In genomic region chr19:47740866-47741519, GRCh38 we compare ENCODE assay signal across 1 cellular context.
TF ChIP-seq lines count a peak whose summit lies in the region.

No MANE protein-coding gene starts in this region.

TF ChIP-seq in H1, 55 proteins besides CTCF, POLR2A, EP300 and RAD21:
- no peak for TF ChIP-seq FOSL1 (IDR thresholded peaks at IDR 0.05; ENCODE audit: insufficient read depth, low read depth, low read length)
- no peak for TF ChIP-seq USF2 (IDR thresholded peaks at IDR 0.05; ENCODE audit: low read length)
- TF ChIP-seq ASH2L (IDR thresholded peaks at IDR 0.05; ENCODE audit: low read length): no peak
- no peak for TF ChIP-seq EZH2 (IDR thresholded peaks at IDR 0.05; ENCODE audit: low read depth, low read length, severe bottlenecking)
- no peak for TF ChIP-seq ATF2 (IDR thresholded peaks at IDR 0.05; ENCODE audit: low read length)
- TF ChIP-seq ZNF274 (IDR thresholded peaks at IDR 0.05; ENCODE audit: borderline replicate concordance, extremely low read depth, low read length): no peak
- TF ChIP-seq BRCA1 (IDR thresholded peaks at IDR 0.05; ENCODE audit: low read depth, low read length): no peak
- no peak for TF ChIP-seq KDM1A (IDR thresholded peaks at IDR 0.05; ENCODE audit: borderline replicate concordance, low read length)
